Comparison of ENCODE assay signal across 7 cellular contexts in genomic region chr5:157855404-157855994, GRCh38. TPM values are rescaled to one million over a fixed set of nuclear protein-coding genes. Genes with fewer than 3 reads are reported as not detected.
DNase-seq lines count a peak whose midpoint lies in the region; ATAC-seq and TF ChIP-seq lines count a peak whose summit lies in the region.

No MANE protein-coding gene starts in this region.

- peaks cover 4% of the 10 kb centered on the region for H3K36me3 Mint-ChIP-seq in memory B cell

- no peak overlapping the region for H2AFZ ChIP-seq in SK-N-SH (ENCODE audit: low read depth)

- H3K27ac Mint-ChIP-seq in memory B cell: no peak overlapping the region

- CTCF ChIA-PET in SK-N-SH (lab: Yijun Ruan, JAX): interaction anchor here (0.7 to 7.6 kb wide), 35 partner anchors 9 to 1291 kb away, joined by 3 to 81 read pairs (median 4); partner anchors contain the start of gene LSM11

- H3K9ac ChIP-seq in SK-N-SH: no peak overlapping the region

- TF ChIP-seq CTCF in SK-N-SH (IDR thresholded peaks at IDR 0.05) (peak; percentile 71), dorsolateral prefrontal cortex (IDR thresholded peaks at IDR 0.05 in 54 of 56, conservative IDR thresholded peaks at IDR 0.05 in 2 of 56; ENCODE audit: low read depth in 1 of 56, partially characterized antibody in 56 of 56) (peak; percentile 25 to 74 (median 63))

- 82% methylated on average over 10 of the region's 10 CpGs for WGBS in SK-N-SH (ENCODE audit: low lambda C conversion rate)

- H3K4me3 ChIP-seq in SK-N-SH (ENCODE audit: low read depth in 2 of 2, low read length in 1 of 2) (no peak overlapping the region), dorsolateral prefrontal cortex (no peak overlapping the region)

- peaks cover 3 to 10% of the 10 kb centered on the region in 2 experiments for H3K36me3 ChIP-seq in SK-N-SH (replicated peaks in 1 of 2; ENCODE audit: control insufficient read depth in 1 of 2, insufficient read depth in 2 of 2, low read length in 1 of 2)

- ATAC-seq in memory B cell (ENCODE audit: low read depth): no peak
- ATAC-seq in HG03457 (IDR thresholded peaks at IDR 0.05; ENCODE audit: unreplicated experiment): no peak

- peaks cover 0 to 8% of the 10 kb centered on the region in 2 experiments; a peak in 2 of 4 replicates for H3K4me1 ChIP-seq in SK-N-SH (ENCODE audit: control insufficient read depth in 1 of 2, insufficient read depth in 2 of 2, low read depth in 1 of 2, low read length in 1 of 2)

- TF ChIP-seq EP300 in SK-N-SH (IDR thresholded peaks at IDR 0.05; ENCODE audit: borderline replicate concordance in 1 of 2, low read depth in 1 of 2, low read length in 1 of 2): no peak

- no peak overlapping the region for H3K4me2 ChIP-seq in SK-N-SH

- H4K20me1 ChIP-seq in SK-N-SH (ENCODE audit: insufficient read depth): peaks cover 72% of the 10 kb centered on the region

- no peaks in the 10 kb centered on the region for H3K9me3 ChIP-seq in SK-N-SH

- no peaks in the 10 kb centered on the region for H3K27me3 ChIP-seq in SK-N-SH (ENCODE audit: insufficient read depth)
- no peaks in the 10 kb centered on the region for H3K27me3 ChIP-seq in dorsolateral prefrontal cortex

- peak; percentile 71 for TF ChIP-seq RAD21 in SK-N-SH (IDR thresholded peaks at IDR 0.05; ENCODE audit: low read length)

- H3K27me3 Mint-ChIP-seq in memory B cell: no peaks in the 10 kb centered on the region

- peak overlapping the region; percentile 15 for H3K4me3 Mint-ChIP-seq in memory B cell

- H3K27ac ChIP-seq in SK-N-SH (ENCODE audit: low read depth in 2 of 2, low read length in 1 of 2) (no peak overlapping the region), dorsolateral prefrontal cortex (no peak overlapping the region)

- intact Hi-C loops in dorsolateral prefrontal cortex (cut with DNase I): loop anchor here (5.0 kb wide), 2 partner anchors 33 to 92 kb away; no protein-coding TSS in a partner anchor

- no peaks in the 10 kb centered on the region for H3F3A ChIP-seq in SK-N-SH (replicated peaks; ENCODE audit: insufficient read depth)

- no peaks in the 10 kb centered on the region for H3K9me2 ChIP-seq in SK-N-SH

- peaks cover 40% of the 10 kb centered on the region for H3K4me1 Mint-ChIP-seq in memory B cell

- H3K9me3 Mint-ChIP-seq in memory B cell: no peaks in the 10 kb centered on the region

- H3K79me2 ChIP-seq in SK-N-SH (ENCODE audit: insufficient read depth): peaks cover 85% of the 10 kb centered on the region

- POLR2A ChIA-PET in SK-N-SH (lab: Yijun Ruan, JAX): interaction anchor here (0.6 kb wide), 1 partner anchor 10 kb away, joined by 3 read pairs; no protein-coding TSS in a partner anchor

- peak; percentile 29 for DNase-seq in DMS 273 treated with DMSO at 0.1 percent for 48 hours (lab: John Stamatoyannopoulos, UW)
- DNase-seq in HPDE6-E6E7 (ENCODE audit: extremely low spot score): peak; percentile 36
- DNase-seq in SK-N-SH: peak; percentile 70
- peak in 5 of 10 donors; percentile 18 to 66 (median 50) for DNase-seq in dorsolateral prefrontal cortex
- no peak for DNase-seq in memory B cell (ENCODE audit: low spot score in 2 of 2)
- DNase-seq in GM19240 (ENCODE audit: insufficient read length, low spot score): no peak

TF ChIP-seq in SK-N-SH, 30 proteins besides CTCF, POLR2A, EP300 and RAD21:
- TF ChIP-seq MEF2A (IDR thresholded peaks at IDR 0.05; ENCODE audit: borderline replicate concordance, low read depth) (no peak), GATA2 (CRISPR knock-in tag; IDR thresholded peaks at IDR 0.05) (peak; percentile 47), SMC3 (IDR thresholded peaks at IDR 0.05; ENCODE audit: low read depth, low read length) (peak; percentile 71)

RNA-seq across cellular contexts. Expression of gene CLINT1, which starts 3.4 kb away (rescaled TPM):
- 65.4 and 105 TPM in 2 replicates for polyA plus RNA-seq in SK-N-SH (2012; rRNA removed)
- 46.0 and 56.1 TPM in 2 replicates for polyA plus RNA-seq in SK-N-SH (2012; cell fraction: cytosol; rRNA removed)
- polyA plus RNA-seq in SK-N-SH (2012; cell fraction: nucleus; rRNA removed): 136 and 198 TPM in 2 replicates
- total RNA-seq in dorsolateral prefrontal cortex: 10 to 100 TPM; 30.7 to 54.6 (median 40.7) TPM

Comparison
In these comparisons a context has a peak if more than half of its experiments do, and no peak if none do; other contexts are left out.
1. DNase-seq: peak in DMS 273 treated with DMSO at 0.1 percent for 48 hours (single experiment), HPDE6-E6E7 (single experiment) and SK-N-SH (single experiment); none in memory B cell (0 of 2) and GM19240 (single experiment).